In the genomic region with DNA sequence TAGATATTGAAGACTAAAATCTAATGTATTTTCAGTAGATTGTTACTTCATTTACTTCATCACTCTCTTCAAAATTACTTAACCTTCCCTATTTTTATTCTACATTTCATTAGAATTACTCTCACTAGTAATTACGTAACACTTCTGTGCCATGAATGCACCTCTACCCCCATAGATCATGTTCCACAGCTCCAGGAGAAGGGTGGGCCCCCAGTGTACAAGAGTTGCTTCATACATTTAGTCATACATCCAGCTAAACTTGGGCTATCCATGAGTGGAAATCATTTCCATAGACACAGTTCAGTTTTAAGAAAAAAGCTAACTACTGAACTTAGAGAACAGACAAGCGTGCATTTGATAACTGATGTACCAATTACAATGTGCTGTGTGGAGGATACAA, we compare ENCODE assay signal across 30 cellular contexts.
"Had no signal": no experiment of that assay in that cellular context is flagged by ENCODE, and none has a peak within 500 bp of the region (broad histone marks: within the 10 kb centered on the region; RNA-seq: fewer than 3 reads in every experiment).

No MANE protein-coding gene starts in this region.

- ATAC-seq: activated CD4-positive, alpha-beta T cell treated with anti-CD3 and anti-CD28 coated beads for 36 hours; activated CD8-positive, alpha-beta memory T cell treated with anti-CD3 and anti-CD28 coated beads, Interleukin-2, amount 10 ng/mL, durations not matched to agents 7 days and 5 days; activated CD8-positive, alpha-beta T cell treated with anti-CD3 and anti-CD28 coated beads, Interleukin-2, amount 10 ng/mL, durations not matched to agents 7 days and 5 days; activated naive CD8-positive, alpha-beta T cell treated with anti-CD3 and anti-CD28 coated beads, Interleukin-2, amount 50 U/mL, for 24 hours; body of pancreas; gastroesophageal sphincter; heart right ventricle; T-helper 17 cell had no signal

- DNase-seq: activated CD4-positive, alpha-beta memory T cell treated with anti-CD3 and anti-CD28 coated beads for 36 hours; activated CD4-positive, alpha-beta T cell treated with anti-CD3 and anti-CD28 coated beads for 36 hours; activated CD4-positive, alpha-beta T cell treated with anti-CD3 and anti-CD28 coated beads, Interleukin-2, amount 10 ng/mL, durations not matched to agents 24 days and 14 days; activated CD4-positive, CD25-positive, alpha-beta regulatory T cell; activated CD4-positive, CD25-positive, alpha-beta regulatory T cell treated with anti-CD3 and anti-CD28 coated beads, Interleukin-2, amount 50 U/mL, for 72 hours; activated CD8-positive, alpha-beta memory T cell treated with anti-CD3 and anti-CD28 coated beads, Interleukin-2, amount 10 ng/mL, durations not matched to agents 7 days and 5 days; activated CD8-positive, alpha-beta memory T cell treated with anti-CD3 and anti-CD28 coated beads, Interleukin-2, amount 50 U/mL, for 4 hours; activated CD8-positive, alpha-beta T cell treated with anti-CD3 and anti-CD28 coated beads, Interleukin-2, amount 10 ng/mL, durations not matched to agents 7 days and 5 days; activated effector memory CD4-positive, alpha-beta T cell treated with anti-CD3 and anti-CD28 coated beads, Interleukin-2, amount 50 U/mL, for 16 hours; activated naive CD4-positive, alpha-beta T cell treated with anti-CD3 and anti-CD28 coated beads for 36 hours; activated naive CD8-positive, alpha-beta T cell treated with anti-CD3 and anti-CD28 coated beads for 36 hours; activated naive CD8-positive, alpha-beta T cell treated with anti-CD3 and anti-CD28 coated beads, Interleukin-2, amount 50 U/mL, for 24 hours; activated T-cell treated with anti-CD3 and anti-CD28 coated beads, Interleukin-2, amount 50 U/mL, for 1 hour; activated T-cell treated with anti-CD3 and anti-CD28 coated beads, Interleukin-2, amount 50 U/mL, for 48 hours; adrenal gland; amygdala; aorta; body of pancreas; dorsolateral prefrontal cortex; effector memory CD4-positive, alpha-beta T cell; endodermal cell; esophagus squamous epithelium; foreskin melanocyte; heart right ventricle; T-helper 1 cell; T-helper 17 cell; T1000 had no signal

- H3K27me3 ChIP-seq: adrenal gland, body of pancreas, breast epithelium, esophagus squamous epithelium, gastroesophageal sphincter, heart right ventricle had no signal

- H3K9me3 ChIP-seq: adrenal gland, body of pancreas, breast epithelium, esophagus squamous epithelium, gastroesophageal sphincter, heart right ventricle had no signal

- H3K4me1 ChIP-seq: adrenal gland, body of pancreas, breast epithelium, esophagus squamous epithelium, gastroesophageal sphincter, heart right ventricle had no signal

- H3K4me3 ChIP-seq: adrenal gland, body of pancreas, breast epithelium, coronary artery, dorsolateral prefrontal cortex, esophagus squamous epithelium, gastroesophageal sphincter, heart right ventricle had no signal

- H3K36me3 ChIP-seq: adrenal gland, breast epithelium, esophagus squamous epithelium, gastroesophageal sphincter, heart right ventricle had no signal
